In the genomic region with DNA sequence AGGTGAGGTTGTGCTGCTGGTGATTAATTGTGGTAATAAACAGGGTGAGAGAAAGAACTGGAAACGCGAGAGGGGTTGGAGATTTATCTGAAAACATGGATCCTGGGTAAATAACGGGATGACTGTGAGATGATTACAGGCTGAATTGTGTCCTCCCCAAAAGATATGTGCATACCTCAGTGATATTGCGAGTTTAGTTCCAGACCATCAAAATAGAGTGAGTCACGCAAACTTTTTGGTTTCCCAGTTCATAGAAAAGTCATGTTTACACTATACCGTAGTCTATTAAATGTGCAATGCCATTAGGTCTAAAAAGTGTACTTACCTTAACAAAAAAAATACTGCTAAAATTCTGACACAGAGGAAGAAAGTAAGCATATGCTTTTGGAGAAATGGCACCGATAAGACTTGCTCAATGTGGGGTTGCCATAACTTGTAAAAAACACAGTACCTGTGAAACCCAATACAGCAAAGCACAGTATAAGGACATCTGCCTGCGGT, we compare ENCODE assay signal across 18 cellular contexts.
DNase-seq lines count a peak whose midpoint lies in the region; ATAC-seq and TF ChIP-seq lines count a peak whose summit lies in the region.
"Had no signal": no experiment of that assay in that cellular context is flagged by ENCODE, and none has a peak within 500 bp of the region (broad histone marks: within the 10 kb centered on the region; RNA-seq: fewer than 3 reads in every experiment).

No MANE protein-coding gene starts in this region.

- H3K27me3 Mint-ChIP-seq in endodermal cell (ENCODE audit: insufficient read depth): peaks cover 4% of the 10 kb centered on the region
- H3K27me3 Mint-ChIP-seq: activated CD4-positive, alpha-beta T cell treated with anti-CD3 and anti-CD28 coated beads, Interleukin-2, amount 10 ng/mL, durations not matched to agents 24 days and 14 days; activated naive CD8-positive, alpha-beta T cell treated with anti-CD3 and anti-CD28 coated beads, Interleukin-2, amount 10 ng/mL, durations not matched to agents 7 days and 5 days; activated T-helper 17 cell treated with anti-CD3 and anti-CD28 coated beads, Interleukin-2, amount 50 U/mL, for 72 hours; CD4-positive, CD25-positive, alpha-beta regulatory T cell had no signal

- H3K4me1 ChIP-seq in DND-41 (ENCODE audit: insufficient read depth, low read length) (peaks cover 77% of the 10 kb centered on the region), OCI-LY7 (ENCODE audit: insufficient read depth, low read length, poor library complexity, severe bottlenecking) (peaks cover 72% of the 10 kb centered on the region), endodermal cell (ENCODE audit: control insufficient read depth, insufficient read depth, low read length) (peaks cover 8% of the 10 kb centered on the region), osteoblast (ENCODE audit: insufficient read depth, low read length) (no peaks in the 10 kb centered on the region)

- H3K27me3 ChIP-seq in DND-41 (ENCODE audit: insufficient read depth, low read length, poor library complexity) (no peaks in the 10 kb centered on the region), endodermal cell (ENCODE audit: control insufficient read depth, insufficient read depth, low read length, poor library complexity, severe bottlenecking) (no peaks in the 10 kb centered on the region), osteoblast (ENCODE audit: insufficient read depth, low read length) (no peaks in the 10 kb centered on the region)

- H3K9ac ChIP-seq in DND-41 (ENCODE audit: low read depth, low read length): peak overlapping the region; percentile 33
- H3K9ac ChIP-seq in endodermal cell (ENCODE audit: extremely low read depth, low read length, poor library complexity, severe bottlenecking): no peak overlapping the region

- peaks cover 3% of the 10 kb centered on the region for H3K9me3 Mint-ChIP-seq in endodermal cell
- H3K9me3 Mint-ChIP-seq: activated CD4-positive, alpha-beta T cell treated with anti-CD3 and anti-CD28 coated beads, Interleukin-2, amount 10 ng/mL, durations not matched to agents 24 days and 14 days had no signal

- H3K79me2 ChIP-seq in DND-41 (ENCODE audit: insufficient read depth, low read length) (no peaks in the 10 kb centered on the region), OCI-LY7 (ENCODE audit: insufficient read depth, low read depth, low read length) (no peaks in the 10 kb centered on the region), osteoblast (ENCODE audit: insufficient read depth, low read length) (no peaks in the 10 kb centered on the region)

- H3K4me1 Mint-ChIP-seq in endodermal cell: peaks cover 36% of the 10 kb centered on the region
- H3K4me1 Mint-ChIP-seq: activated naive CD8-positive, alpha-beta T cell treated with anti-CD3 and anti-CD28 coated beads, Interleukin-2, amount 10 ng/mL, durations not matched to agents 7 days and 5 days; activated T-helper 17 cell treated with anti-CD3 and anti-CD28 coated beads, Interleukin-2, amount 50 U/mL, for 72 hours had no signal

- TF ChIP-seq CTCF in DND-41 (IDR thresholded peaks at IDR 0.05; ENCODE audit: borderline replicate concordance, extremely low read depth, low read length, poor library complexity, severe bottlenecking) (no peak), OCI-LY7 (conservative IDR thresholded peaks at IDR 0.05; ENCODE audit: low read length) (no peak), endodermal cell (conservative IDR thresholded peaks at IDR 0.05) (no peak), omental fat pad (IDR thresholded peaks at IDR 0.05) (no peak), osteoblast (IDR thresholded peaks at IDR 0.05; ENCODE audit: extremely low read depth, low read depth, low read length) (no peak)

- BruUV-seq in OCI-LY7 (replicated peaks; lab: Mats Ljungman, UMichigan): no TSS peak

- H3K27ac ChIP-seq in DND-41 (ENCODE audit: low read length) (peak overlapping the region; percentile 71), OCI-LY7 (ENCODE audit: low read depth, low read length, poor library complexity, severe bottlenecking) (no peak overlapping the region), endodermal cell (ENCODE audit: low read depth, low read length) (no peak overlapping the region), osteoblast (ENCODE audit: low read depth, low read length) (no peak overlapping the region)

- H3K27ac Mint-ChIP-seq in endodermal cell: peak overlapping the region; percentile 54
- H3K27ac Mint-ChIP-seq: activated CD4-positive, alpha-beta T cell treated with anti-CD3 and anti-CD28 coated beads, Interleukin-2, amount 10 ng/mL, durations not matched to agents 24 days and 14 days; activated naive CD8-positive, alpha-beta T cell treated with anti-CD3 and anti-CD28 coated beads, Interleukin-2, amount 10 ng/mL, durations not matched to agents 7 days and 5 days; activated T-helper 17 cell treated with anti-CD3 and anti-CD28 coated beads, Interleukin-2, amount 50 U/mL, for 72 hours had no signal

- intact Hi-C loops in OCI-LY7 (cut with micrococcal nuclease; ENCODE audit: unreplicated experiment): no loop called here

- H3K4me2 ChIP-seq in DND-41 (ENCODE audit: insufficient read depth, low read length) (0 out of 2 replicates have a peak overlapping the region, but pooled peaks have one; percentile 11), OCI-LY7 (ENCODE audit: low read length) (peak overlapping the region; percentile 48; the same call in 1 of the 2 replicates), osteoblast (ENCODE audit: insufficient read depth, low read length) (no peak overlapping the region)

- ATAC-seq in DND-41 (ENCODE audit: insufficient read depth, low read depth) (no peak), omental fat pad (ENCODE audit: low FRiP score) (peak; percentile 86), HG03342 (IDR thresholded peaks at IDR 0.05; ENCODE audit: unreplicated experiment) (no peak)
- ATAC-seq: activated T-helper 17 cell treated with anti-CD3 and anti-CD28 coated beads, Interleukin-2, amount 50 U/mL, for 72 hours; left colon had no signal

- POLR2A ChIA-PET in OCI-LY7 (lab: Charles Lee): interaction anchor here (0.7 kb wide), 1 partner anchor 34 kb away, joined by 4 read pairs; no protein-coding TSS in a partner anchor

- no peaks in the 10 kb centered on the region for H4K20me1 ChIP-seq in DND-41 (ENCODE audit: insufficient read depth, low read length)
- no peaks in the 10 kb centered on the region for H4K20me1 ChIP-seq in OCI-LY7 (ENCODE audit: insufficient read depth, low read length)
- H4K20me1 ChIP-seq in osteoblast (ENCODE audit: insufficient read depth, low read length): no peaks in the 10 kb centered on the region

- no peak for DNase-seq in DND-41
- DNase-seq in OCI-LY7 (ENCODE audit: low spot score): no peak
- DNase-seq in endodermal cell: no peak
- no peak for DNase-seq in omental fat pad (ENCODE audit: low spot score)
- DNase-seq in osteoblast (ENCODE audit: insufficient read length, low spot score, missing footprints): no peak
- no peak for DNase-seq in NCI-H2171 (lab: John Stamatoyannopoulos, UW)
- DNase-seq in Kasumi-1 (lab: John Stamatoyannopoulos, UW): no peak
- DNase-seq: activated CD4-positive, alpha-beta T cell treated with anti-CD3 and anti-CD28 coated beads, Interleukin-2, amount 10 ng/mL, durations not matched to agents 24 days and 14 days; activated naive CD8-positive, alpha-beta T cell treated with anti-CD3 and anti-CD28 coated beads, Interleukin-2, amount 10 ng/mL, durations not matched to agents 7 days and 5 days; caudate nucleus; CD4-positive, CD25-positive, alpha-beta regulatory T cell; left colon; midbrain; NCI-H1417 treated with DMSO at 0.1 percent for 48 hours; retina; substantia nigra had no signal

- no peak overlapping the region for H3K4me3 Mint-ChIP-seq in endodermal cell
- H3K4me3 Mint-ChIP-seq: activated CD4-positive, alpha-beta T cell treated with anti-CD3 and anti-CD28 coated beads, Interleukin-2, amount 10 ng/mL, durations not matched to agents 24 days and 14 days; activated naive CD8-positive, alpha-beta T cell treated with anti-CD3 and anti-CD28 coated beads, Interleukin-2, amount 10 ng/mL, durations not matched to agents 7 days and 5 days; activated T-helper 17 cell treated with anti-CD3 and anti-CD28 coated beads, Interleukin-2, amount 50 U/mL, for 72 hours; CD4-positive, CD25-positive, alpha-beta regulatory T cell had no signal

- H2AFZ ChIP-seq in DND-41 (ENCODE audit: low read depth, low read length) (no peak overlapping the region), OCI-LY7 (ENCODE audit: low read length) (peak overlapping the region; percentile 55; the same call in 1 of the 2 replicates), osteoblast (ENCODE audit: low read length) (no peak overlapping the region)

- 88 to 89% methylated on average over 7 to 8 of the region's 8 CpGs for WGBS in endodermal cell (ENCODE audit: insufficient coverage in 1 of 2, insufficient read length in 1 of 2), 2 experiments

- CTCF ChIA-PET in OCI-LY7 (lab: Charles Lee; ENCODE audit: unreplicated experiment): interaction anchor here (1.0 kb wide), 1 partner anchor 17 kb away, joined by 3 read pairs; no protein-coding TSS in a partner anchor

- H3K4me3 ChIP-seq in DND-41 (ENCODE audit: low read depth in 1 of 2, low read length in 2 of 2): no peak overlapping the region
- no peak overlapping the region for H3K4me3 ChIP-seq in OCI-LY7 (ENCODE audit: low read depth, low read length, poor library complexity, severe bottlenecking)
- H3K4me3 ChIP-seq in endodermal cell (ENCODE audit: low read length): no peak overlapping the region
- no peak overlapping the region for H3K4me3 ChIP-seq in osteoblast (ENCODE audit: insufficient read depth, low read length)

- no peaks in the 10 kb centered on the region for H3K36me3 ChIP-seq in DND-41 (ENCODE audit: insufficient read depth, low read length)
- no peaks in the 10 kb centered on the region for H3K36me3 ChIP-seq in OCI-LY7 (ENCODE audit: insufficient read depth, low read length)
- H3K36me3 ChIP-seq in endodermal cell (ENCODE audit: control insufficient read depth, insufficient read depth, low read length): no peaks in the 10 kb centered on the region
- H3K36me3 ChIP-seq in osteoblast (ENCODE audit: insufficient read depth, low read length): no peaks in the 10 kb centered on the region

- H3K36me3 Mint-ChIP-seq in endodermal cell (ENCODE audit: low read depth): no peaks in the 10 kb centered on the region
- H3K36me3 Mint-ChIP-seq: activated naive CD8-positive, alpha-beta T cell treated with anti-CD3 and anti-CD28 coated beads, Interleukin-2, amount 10 ng/mL, durations not matched to agents 7 days and 5 days; CD4-positive, CD25-positive, alpha-beta regulatory T cell had no signal

- H3K9me3 ChIP-seq in DND-41 (ENCODE audit: insufficient read depth, low read length, severe bottlenecking) (no peaks in the 10 kb centered on the region), OCI-LY7 (ENCODE audit: low read length) (peaks cover 5% of the 10 kb centered on the region; the same call in 1 of the 2 replicates), endodermal cell (ENCODE audit: control insufficient read depth, low read length) (no peaks in the 10 kb centered on the region), osteoblast (ENCODE audit: low read depth, low read length) (peaks cover 3% of the 10 kb centered on the region)

- H3K9me2 ChIP-seq in OCI-LY7 (ENCODE audit: insufficient read depth, low read length): no peaks in the 10 kb centered on the region
